Comparison of ENCODE assay signal across 1 cellular context in the genomic region with DNA sequence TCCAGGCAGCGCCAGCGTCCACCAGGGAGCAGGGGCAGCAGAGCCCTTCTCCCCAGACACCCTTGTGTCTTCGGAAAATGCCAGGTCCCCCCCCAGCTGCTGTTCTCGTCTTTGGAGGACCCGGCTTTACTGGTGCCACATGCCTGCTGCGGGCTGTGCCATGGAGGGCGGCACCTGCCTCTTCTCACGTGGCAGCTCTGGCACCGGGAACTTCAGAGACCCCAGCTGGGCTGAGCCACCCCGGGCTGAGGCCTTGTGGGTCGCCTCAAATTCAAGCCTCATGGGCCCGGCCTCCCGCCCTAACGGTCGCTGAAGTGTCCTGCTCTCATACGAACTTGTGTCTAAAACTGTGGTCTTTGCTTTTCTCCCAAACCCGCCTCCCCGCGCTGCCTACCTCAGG.
TF ChIP-seq lines count a peak whose summit lies in the region.

No MANE protein-coding gene starts in this region.

TF ChIP-seq in HepG2, 621 proteins besides CTCF, POLR2A, EP300 and RAD21:
- TF ChIP-seq ZNF781 (CRISPR knock-in tag; IDR thresholded peaks at IDR 0.05; ENCODE audit: borderline replicate concordance, not compliant biosample characterization) (no peak), HMG20B (CRISPR knock-in tag; conservative IDR thresholded peaks at IDR 0.05) (no peak), AGO2 (optimal IDR thresholded peaks at IDR 0.05; ENCODE audit: low read depth, low read length) (peak; percentile 24)
TF ChIP-seq in HepG2: peak in this region for 1.
